ENCODE assay signal across 19 cellular contexts in the genomic region with DNA sequence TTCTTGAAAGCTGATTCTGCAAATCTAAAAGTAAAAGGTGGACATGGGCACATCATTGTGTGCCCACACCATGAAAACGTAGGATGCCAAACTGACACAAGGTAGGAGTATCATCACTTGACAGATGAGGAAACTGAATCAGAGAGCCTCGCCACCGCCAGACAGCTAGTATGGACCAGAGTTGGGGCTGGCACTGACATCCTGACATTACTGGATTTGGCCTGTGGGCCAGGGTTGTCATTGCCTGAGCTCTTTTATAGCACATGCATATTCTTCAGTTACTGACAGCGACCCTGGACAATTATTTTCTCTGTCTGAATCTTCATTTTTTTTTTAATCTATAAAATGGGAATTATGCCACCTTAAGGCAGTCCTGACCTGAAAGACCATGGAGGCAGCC. TPM values are rescaled to one million over a fixed set of nuclear protein-coding genes. Genes with fewer than 3 reads are reported as not detected.
A peak's percentile ranks its signal among the peaks of the same experiment; 100 is the strongest.
DNase-seq lines count a peak whose midpoint lies in the region; ATAC-seq and TF ChIP-seq lines count a peak whose summit lies in the region.
"Had no signal": no experiment of that assay in that cellular context is flagged by ENCODE, and none has a peak within 500 bp of the region (broad histone marks: within the 10 kb centered on the region; RNA-seq: fewer than 3 reads in every experiment).

No MANE protein-coding gene starts in this region.

- H3K36me3 Mint-ChIP-seq in activated CD8-positive, alpha-beta T cell treated with anti-CD3 and anti-CD28 coated beads, Interleukin-2, amount 10 ng/mL, durations not matched to agents 7 days and 5 days (ENCODE audit: low read depth), result peaks cover 44% of the 10 kb centered on the region
- H3K36me3 Mint-ChIP-seq in activated CD8-positive, alpha-beta T cell treated with anti-CD3 and anti-CD28 coated beads for 36 hours (ENCODE audit: low read depth), result peaks cover 10% of the 10 kb centered on the region
- H3K36me3 Mint-ChIP-seq in natural killer cell treated with Interleukin-12 subunit alpha and Interleukin-12 subunit beta and Interleukin-15 and Interleukin-18, amount 100 ng/mL, for 72 hours, result no peaks in the 10 kb centered on the region
- no peaks in the 10 kb centered on the region for H3K36me3 Mint-ChIP-seq in natural killer cell
- peaks cover 18% of the 10 kb centered on the region for H3K36me3 Mint-ChIP-seq in effector memory CD8-positive, alpha-beta T cell (ENCODE audit: insufficient read depth)

- CTCF ChIA-PET in activated CD8-positive, alpha-beta T cell treated with anti-CD3 and anti-CD28 coated beads, Interleukin-2, amount 10 ng/mL, durations not matched to agents 7 days and 5 days (lab: Charles Lee), result no interaction called here
- CTCF ChIA-PET in activated CD8-positive, alpha-beta T cell treated with anti-CD3 and anti-CD28 coated beads for 36 hours (lab: Charles Lee), result interaction anchor here (1.1 kb wide), 2 partner anchors 126 to 359 kb away, joined by 3 read pairs; a partner anchor contains a TSS

- no peak overlapping the region for H3K4me3 Mint-ChIP-seq in activated CD8-positive, alpha-beta T cell treated with anti-CD3 and anti-CD28 coated beads, Interleukin-2, amount 10 ng/mL, durations not matched to agents 7 days and 5 days
- H3K4me3 Mint-ChIP-seq in activated CD8-positive, alpha-beta T cell treated with anti-CD3 and anti-CD28 coated beads for 36 hours, result no peak overlapping the region
- H3K4me3 Mint-ChIP-seq in natural killer cell treated with Interleukin-12 subunit alpha and Interleukin-12 subunit beta and Interleukin-15 and Interleukin-18, amount 100 ng/mL, for 72 hours, result no peak overlapping the region
- H3K4me3 Mint-ChIP-seq in natural killer cell, result no peak overlapping the region
- no peak overlapping the region for H3K4me3 Mint-ChIP-seq in effector memory CD8-positive, alpha-beta T cell
- H3K4me3 Mint-ChIP-seq: B cell, CD14-positive monocyte had no signal

- peaks cover 47% of the 10 kb centered on the region for H3K4me1 Mint-ChIP-seq in activated CD8-positive, alpha-beta T cell treated with anti-CD3 and anti-CD28 coated beads, Interleukin-2, amount 10 ng/mL, durations not matched to agents 7 days and 5 days (ENCODE audit: low read depth)
- peaks cover 30% of the 10 kb centered on the region for H3K4me1 Mint-ChIP-seq in activated CD8-positive, alpha-beta T cell treated with anti-CD3 and anti-CD28 coated beads for 36 hours (ENCODE audit: low read depth)
- H3K4me1 Mint-ChIP-seq in natural killer cell treated with Interleukin-12 subunit alpha and Interleukin-12 subunit beta and Interleukin-15 and Interleukin-18, amount 100 ng/mL, for 72 hours (ENCODE audit: low read depth in 2 of 2), result peaks cover 23% of the 10 kb centered on the region in 2 donors
- H3K4me1 Mint-ChIP-seq in natural killer cell, result peaks cover 16 to 19% of the 10 kb centered on the region in 2 donors
- peaks cover 22 to 29% of the 10 kb centered on the region in 2 donors for H3K4me1 Mint-ChIP-seq in effector memory CD8-positive, alpha-beta T cell (ENCODE audit: low read depth in 2 of 2)

- no peak for DNase-seq in activated CD8-positive, alpha-beta T cell treated with anti-CD3 and anti-CD28 coated beads, Interleukin-2, amount 10 ng/mL, durations not matched to agents 7 days and 5 days
- DNase-seq in activated CD8-positive, alpha-beta T cell treated with anti-CD3 and anti-CD28 coated beads for 36 hours, result no peak
- DNase-seq in natural killer cell treated with Interleukin-12 subunit alpha and Interleukin-12 subunit beta and Interleukin-15 and Interleukin-18, amount 100 ng/mL, for 72 hours (ENCODE audit: low spot score), result peak; percentile 34
- no peak for DNase-seq in natural killer cell
- DNase-seq in effector memory CD8-positive, alpha-beta T cell, result no peak
- DNase-seq in central memory CD4-positive, alpha-beta T cell, result no peak
- no peak for DNase-seq in SIG-M5 treated with dmso at 0.1 percent for 504 hours (lab: John Stamatoyannopoulos, UW; ENCODE audit: unreplicated experiment)
- DNase-seq: Calu3, DMS153, H7, Kasumi-1, NCI-H1694, NCI-H2081, NCI-H2171, NCI-H345, NCI-H524 treated with DMSO at 0.1 percent for 48 hours had no signal

- intact Hi-C loops in activated CD8-positive, alpha-beta T cell treated with anti-CD3 and anti-CD28 coated beads for 36 hours (cut with micrococcal nuclease), result no loop called here
- intact Hi-C loops in natural killer cell (cut with micrococcal nuclease), result no loop called here

- H3K9me3 Mint-ChIP-seq in activated CD8-positive, alpha-beta T cell treated with anti-CD3 and anti-CD28 coated beads, Interleukin-2, amount 10 ng/mL, durations not matched to agents 7 days and 5 days (ENCODE audit: insufficient read depth), result no peaks in the 10 kb centered on the region
- no peaks in the 10 kb centered on the region for H3K9me3 Mint-ChIP-seq in activated CD8-positive, alpha-beta T cell treated with anti-CD3 and anti-CD28 coated beads for 36 hours
- H3K9me3 Mint-ChIP-seq in natural killer cell treated with Interleukin-12 subunit alpha and Interleukin-12 subunit beta and Interleukin-15 and Interleukin-18, amount 100 ng/mL, for 72 hours, result no peaks in the 10 kb centered on the region
- H3K9me3 Mint-ChIP-seq in natural killer cell, result no peaks in the 10 kb centered on the region
- no peaks in the 10 kb centered on the region for H3K9me3 Mint-ChIP-seq in effector memory CD8-positive, alpha-beta T cell

- TF ChIP-seq CTCF in activated CD8-positive, alpha-beta T cell treated with anti-CD3 and anti-CD28 coated beads for 36 hours (IDR thresholded peaks at IDR 0.05), result no peak
- TF ChIP-seq CTCF in natural killer cell (IDR thresholded peaks at IDR 0.05), result no peak

- no peak for ATAC-seq in activated CD8-positive, alpha-beta T cell treated with anti-CD3 and anti-CD28 coated beads, Interleukin-2, amount 10 ng/mL, durations not matched to agents 7 days and 5 days
- ATAC-seq in activated CD8-positive, alpha-beta T cell treated with anti-CD3 and anti-CD28 coated beads for 36 hours, result no peak
- no peak for ATAC-seq in natural killer cell treated with Interleukin-12 subunit alpha and Interleukin-12 subunit beta and Interleukin-15 and Interleukin-18, amount 100 ng/mL, for 72 hours
- ATAC-seq in natural killer cell (no peak), GM19351 (IDR thresholded peaks at IDR 0.05; ENCODE audit: unreplicated experiment) (no peak)
- ATAC-seq in effector memory CD8-positive, alpha-beta T cell (replicated peaks), result no peak

- no peaks in the 10 kb centered on the region for H3K27me3 Mint-ChIP-seq in activated CD8-positive, alpha-beta T cell treated with anti-CD3 and anti-CD28 coated beads, Interleukin-2, amount 10 ng/mL, durations not matched to agents 7 days and 5 days (ENCODE audit: low read depth)
- no peaks in the 10 kb centered on the region for H3K27me3 Mint-ChIP-seq in activated CD8-positive, alpha-beta T cell treated with anti-CD3 and anti-CD28 coated beads for 36 hours
- H3K27me3 Mint-ChIP-seq in natural killer cell treated with Interleukin-12 subunit alpha and Interleukin-12 subunit beta and Interleukin-15 and Interleukin-18, amount 100 ng/mL, for 72 hours, result no peaks in the 10 kb centered on the region
- H3K27me3 Mint-ChIP-seq in natural killer cell (ENCODE audit: low read depth in 2 of 2), result no peaks in the 10 kb centered on the region
- no peaks in the 10 kb centered on the region for H3K27me3 Mint-ChIP-seq in effector memory CD8-positive, alpha-beta T cell
- H3K27me3 Mint-ChIP-seq: B cell had no signal

- POLR2A ChIA-PET in activated CD8-positive, alpha-beta T cell treated with anti-CD3 and anti-CD28 coated beads, Interleukin-2, amount 10 ng/mL, durations not matched to agents 7 days and 5 days (lab: Charles Lee), result no interaction called here
- POLR2A ChIA-PET in activated CD8-positive, alpha-beta T cell treated with anti-CD3 and anti-CD28 coated beads for 36 hours (lab: Charles Lee), result no interaction called here

- H3K27ac Mint-ChIP-seq in activated CD8-positive, alpha-beta T cell treated with anti-CD3 and anti-CD28 coated beads, Interleukin-2, amount 10 ng/mL, durations not matched to agents 7 days and 5 days, result peak overlapping the region; percentile 70
- no peak overlapping the region for H3K27ac Mint-ChIP-seq in activated CD8-positive, alpha-beta T cell treated with anti-CD3 and anti-CD28 coated beads for 36 hours
- no peak overlapping the region for H3K27ac Mint-ChIP-seq in natural killer cell treated with Interleukin-12 subunit alpha and Interleukin-12 subunit beta and Interleukin-15 and Interleukin-18, amount 100 ng/mL, for 72 hours
- no peak overlapping the region for H3K27ac Mint-ChIP-seq in natural killer cell
- peak overlapping the region; percentile 89 to 93 for H3K27ac Mint-ChIP-seq in effector memory CD8-positive, alpha-beta T cell
- H3K27ac Mint-ChIP-seq: B cell had no signal

RNA-seq across cellular contexts. Expression of a gene that starts 16.5 kb away (rescaled TPM):
- 10 to 100 TPM; 11.9 to 12.8 TPM for total RNA-seq in activated CD8-positive, alpha-beta T cell treated with anti-CD3 and anti-CD28 coated beads, Interleukin-2, amount 10 ng/mL, durations not matched to agents 7 days and 5 days
- 1 to 10 TPM; 6.8 to 7.7 TPM for total RNA-seq in activated CD8-positive, alpha-beta T cell treated with anti-CD3 and anti-CD28 coated beads for 36 hours
- 1 to 10 TPM; 7.2 to 7.9 TPM for total RNA-seq in natural killer cell treated with Interleukin-12 subunit alpha and Interleukin-12 subunit beta and Interleukin-15 and Interleukin-18, amount 100 ng/mL, for 72 hours
- 1 to 10 TPM; 6.1 to 8.5 (median 8.1) TPM for total RNA-seq in natural killer cell

RNA-seq across cellular contexts. Expression of a gene that starts 16.8 kb away (rescaled TPM):
- 1 to 10 TPM; 7.1 to 7.8 TPM for total RNA-seq in activated CD8-positive, alpha-beta T cell treated with anti-CD3 and anti-CD28 coated beads, Interleukin-2, amount 10 ng/mL, durations not matched to agents 7 days and 5 days
- total RNA-seq in activated CD8-positive, alpha-beta T cell treated with anti-CD3 and anti-CD28 coated beads for 36 hours, result 1 to 10 TPM; 4.1 to 5.2 TPM
- total RNA-seq in natural killer cell treated with Interleukin-12 subunit alpha and Interleukin-12 subunit beta and Interleukin-15 and Interleukin-18, amount 100 ng/mL, for 72 hours, result 1 to 10 TPM; 3.6 to 9.4 TPM
- total RNA-seq in natural killer cell, result 1 to 10 TPM; 1.7 to 2.7 (median 2.2) TPM

Comparison
In these comparisons a context has a peak if more than half of its experiments do, and no peak if none do; other contexts are left out.
1. H3K27ac Mint-ChIP-seq: peak in activated CD8-positive, alpha-beta T cell treated with anti-CD3 and anti-CD28 coated beads, Interleukin-2, amount 10 ng/mL, durations not matched to agents 7 days and 5 days (single experiment) and effector memory CD8-positive, alpha-beta T cell (2 of 2); none in activated CD8-positive, alpha-beta T cell treated with anti-CD3 and anti-CD28 coated beads for 36 hours (single experiment), natural killer cell treated with Interleukin-12 subunit alpha and Interleukin-12 subunit beta and Interleukin-15 and Interleukin-18, amount 100 ng/mL, for 72 hours (0 of 2) and natural killer cell (0 of 2).